9 cellular contexts compared by ENCODE assay signal in the genomic region with DNA sequence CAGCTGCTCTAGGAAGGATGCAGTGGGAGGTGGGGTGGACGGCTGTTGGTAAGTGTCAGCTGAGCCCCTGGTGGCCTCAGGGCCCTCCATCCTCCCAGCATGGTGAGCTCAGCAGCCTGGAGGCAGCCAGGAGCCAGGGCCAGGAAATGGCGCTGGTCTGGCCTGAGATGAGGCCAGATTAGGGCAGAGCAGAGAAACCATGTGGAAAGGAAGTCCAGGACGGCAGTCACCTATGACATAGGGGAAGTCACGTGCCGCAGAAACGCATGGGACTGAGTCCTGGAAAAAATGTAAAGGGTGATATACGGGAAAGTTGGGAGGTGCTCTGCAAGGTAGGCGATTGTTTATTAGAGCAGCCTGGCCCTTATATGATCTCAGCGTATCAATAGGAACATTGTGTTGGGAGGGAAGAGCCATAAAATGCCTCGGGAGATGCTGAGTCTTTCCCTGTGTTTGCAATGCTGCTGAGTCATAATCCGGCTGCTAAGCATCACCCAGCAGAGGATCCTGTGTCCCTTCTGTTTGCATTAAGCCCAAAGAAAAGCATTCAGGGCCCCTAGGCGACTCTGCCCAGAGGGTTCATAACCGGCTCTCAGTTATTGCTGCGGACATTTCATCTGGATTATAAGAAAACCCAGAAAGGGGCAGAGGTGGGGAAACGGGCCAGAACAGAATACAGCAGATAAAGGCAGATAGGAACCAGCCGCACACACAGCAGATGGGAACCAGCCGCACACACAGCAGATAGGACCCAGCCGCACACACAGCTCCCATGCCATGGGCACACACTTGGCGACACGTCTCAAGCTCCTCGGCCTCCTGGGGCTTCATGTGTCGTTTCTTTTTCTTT. TPM values are rescaled to one million over a fixed set of nuclear protein-coding genes. Genes with fewer than 3 reads are reported as not detected.
DNase-seq lines count a peak whose midpoint lies in the region; ATAC-seq and TF ChIP-seq lines count a peak whose summit lies in the region.
"Had no signal": no experiment of that assay in that cellular context is flagged by ENCODE, and none has a peak within 500 bp of the region (broad histone marks: within the 10 kb centered on the region; RNA-seq: fewer than 3 reads in every experiment).

No MANE protein-coding gene starts in this region.

- ATAC-seq in GM21825 (IDR thresholded peaks at IDR 0.05; ENCODE audit: unreplicated experiment) = no peak
- no peak for ATAC-seq in HG03139 (IDR thresholded peaks at IDR 0.05; ENCODE audit: unreplicated experiment)

- intact Hi-C loops in posterior vena cava (cut with DNase I) (no loop called here), uterus (cut with DNase I; ENCODE audit: low total_unique reads) (no loop called here)

- in situ Hi-C loops in HAP-1 (cut with MboI; ENCODE audit: low sequenced_read_pairs) = no loop called here

- H3K4me1 ChIP-seq in HAP-1 (peaks cover 19% of the 10 kb centered on the region), SJCRH30 (peaks cover 23% of the 10 kb centered on the region), uterus (no peaks in the 10 kb centered on the region)
- H3K4me1 ChIP-seq: parathyroid adenoma had no signal

- H3K4me3 ChIP-seq in HAP-1 = no peak overlapping the region
- peak overlapping the region; percentile 53 for H3K4me3 ChIP-seq in SJCRH30
- no peak overlapping the region for H3K4me3 ChIP-seq in fibroblast of the aortic adventitia (ENCODE audit: low read depth, low read length)
- no peak overlapping the region for H3K4me3 ChIP-seq in uterus

- TF ChIP-seq POLR2A in uterus (IDR thresholded peaks at IDR 0.05) = no peak

- H3K9me3 ChIP-seq in HAP-1 (no peaks in the 10 kb centered on the region), SJCRH30 (replicated peaks) (no peaks in the 10 kb centered on the region), uterus (no peaks in the 10 kb centered on the region)

- DNase-seq in HAP-1 (ENCODE audit: low spot score in 2 of 2) (peak; percentile 83 to 94), SJCRH30 (peak; percentile 91 to 94), fibroblast of the aortic adventitia (ENCODE audit: low read depth) (peak; percentile 63), posterior vena cava (ENCODE audit: low spot score) (peak; percentile 80), uterus (no peak), KG1 (lab: John Stamatoyannopoulos, UW) (no peak)

- H3K27ac ChIP-seq in SJCRH30 (peak overlapping the region; percentile 96), uterus (no peak overlapping the region)
- H3K27ac ChIP-seq: parathyroid adenoma had no signal

- no peak for TF ChIP-seq CTCF in fibroblast of the aortic adventitia (IDR thresholded peaks at IDR 0.05; ENCODE audit: insufficient read depth, low read length)
- TF ChIP-seq CTCF in uterus (IDR thresholded peaks at IDR 0.05) = no peak

- H3K36me3 ChIP-seq in HAP-1 (replicated peaks) = no peaks in the 10 kb centered on the region
- H3K36me3 ChIP-seq in SJCRH30 = no peaks in the 10 kb centered on the region
- H3K36me3 ChIP-seq in uterus = no peaks in the 10 kb centered on the region

- H3K27me3 ChIP-seq in HAP-1 (ENCODE audit: low read depth) = no peaks in the 10 kb centered on the region
- no peaks in the 10 kb centered on the region for H3K27me3 ChIP-seq in SJCRH30
- no peaks in the 10 kb centered on the region for H3K27me3 ChIP-seq in uterus

RNA-seq across cellular contexts. Expression of a gene that starts 30.3 kb away (rescaled TPM):
- total RNA-seq in SJCRH30 (2014; rRNA removed; shearing (Covaris generic)) = 0.04 TPM in 1 of 2 replicates, not detected in the other
- 0.27 and 0.98 TPM in 2 replicates for total RNA-seq in fibroblast of the aortic adventitia (ENCODE audit: low replicate concordance)
- 1 to 10 TPM; 5.7 to 7.7 TPM for total RNA-seq in posterior vena cava
- total RNA-seq in uterus = 1 to 10 TPM; 1.7 to 8.1 (median 3.1) TPM

Comparison
In these comparisons a context has a peak if more than half of its experiments do, and no peak if none do; other contexts are left out.
1. DNase-seq: peak in HAP-1 (2 of 2), SJCRH30 (2 of 2), fibroblast of the aortic adventitia (single experiment) and posterior vena cava (single experiment); none in uterus (0 of 2) and KG1 (single experiment).